Comparison of ENCODE assay signal across 8 cellular contexts in the genomic region with DNA sequence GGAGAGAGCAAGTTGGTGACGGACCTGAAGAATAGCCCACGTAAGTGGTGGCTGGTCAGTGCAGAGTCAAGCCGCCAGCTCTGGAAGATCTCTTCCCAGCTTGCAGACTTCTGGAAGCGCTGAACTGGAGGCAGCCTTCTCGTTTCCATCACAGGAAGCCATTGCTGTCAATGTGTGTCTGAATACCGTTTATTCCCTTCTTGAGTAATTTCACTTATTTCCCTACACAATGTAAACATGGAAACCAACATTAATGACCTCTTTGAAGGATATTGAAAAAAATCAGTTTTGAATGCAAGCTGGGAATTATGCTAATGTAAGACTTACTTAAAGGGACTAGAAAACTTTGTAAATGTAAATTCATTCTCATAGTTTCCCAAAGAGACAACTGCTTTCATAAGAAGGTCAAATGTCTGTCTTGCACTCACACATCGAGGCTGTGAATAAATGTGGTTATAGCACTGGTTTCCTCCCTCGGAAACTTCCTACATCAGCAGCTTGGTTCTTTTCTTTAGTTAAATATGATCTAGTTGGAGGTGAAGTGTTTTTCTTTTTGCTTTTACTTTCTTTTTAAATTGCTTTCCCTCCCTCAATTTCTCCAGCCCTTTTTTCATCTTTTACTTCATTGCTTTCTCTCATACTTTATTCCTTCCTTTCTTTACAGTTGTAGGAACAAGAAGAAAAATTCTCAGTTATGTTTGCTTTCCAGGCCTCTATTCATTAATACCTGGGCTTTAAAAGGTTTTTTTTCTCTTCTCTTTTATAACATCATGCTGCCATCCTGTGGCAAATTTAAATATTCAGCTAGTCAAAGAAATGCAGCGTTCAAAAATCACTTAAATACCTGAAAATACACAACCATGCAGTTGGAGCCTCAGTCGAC.
DNase-seq lines count a peak whose midpoint lies in the region; ATAC-seq, FAIRE-seq and TF ChIP-seq lines count a peak whose summit lies in the region.

No MANE protein-coding gene starts in this region.

- H3K36me3 ChIP-seq in A673 (ENCODE audit: insufficient read depth, low read length, poor library complexity, severe bottlenecking): no peaks in the 10 kb centered on the region
- no peaks in the 10 kb centered on the region for H3K36me3 ChIP-seq in body of pancreas (replicated peaks in 1 of 2; ENCODE audit: insufficient read depth in 1 of 2, low read depth in 2 of 2)
- no peaks in the 10 kb centered on the region for H3K36me3 ChIP-seq in neutrophil

- ATAC-seq in body of pancreas: no peak
- ATAC-seq in HG02981 (IDR thresholded peaks at IDR 0.05; ENCODE audit: unreplicated experiment): no peak

- 52 to 55% methylated on average over 10 of the region's 10 CpGs for WGBS in body of pancreas, 2 donors

- CTCF ChIA-PET in A673 (lab: Charles Lee): interaction anchor here (1.0 to 1.1 kb wide), 2 partner anchors 17 to 881 kb away, joined by 3 read pairs; no protein-coding TSS in a partner anchor

- TF ChIP-seq POLR2A in body of pancreas (IDR thresholded peaks at IDR 0.05): no peak

- DNase-seq in A673 (ENCODE audit: low spot score) (peak; percentile 12), GM12864 (ENCODE audit: low read depth) (no peak), M059J (ENCODE audit: low read depth) (peak; percentile 37), body of pancreas (no peak), urothelium cell line (ENCODE audit: low spot score) (no peak)
- DNase-seq in activated CD8-positive, alpha-beta memory T cell treated with anti-CD3 and anti-CD28 coated beads, Interleukin-2, amount 50 U/mL, for 4 hours: no peak

- no peaks in the 10 kb centered on the region for H3K9me3 ChIP-seq in A673 (ENCODE audit: low read depth, low read length, poor library complexity, severe bottlenecking)
- H3K9me3 ChIP-seq in body of pancreas: no peaks in the 10 kb centered on the region
- no peaks in the 10 kb centered on the region for H3K9me3 ChIP-seq in neutrophil

- POLR2A ChIA-PET in A673 (lab: Charles Lee; ENCODE audit: low non-redundant PET): no interaction called here

- intact Hi-C loops in A673 (cut with micrococcal nuclease; ENCODE audit: unreplicated experiment) (loop anchor here (10.0 kb wide), 1 partner anchor 270 kb away; no protein-coding TSS in a partner anchor), body of pancreas (cut with DNase I) (no loop called here)

- BruUV-seq in A673 (replicated peaks; lab: Mats Ljungman, UMichigan): no TSS peak

- H3K4me1 ChIP-seq in A673 (ENCODE audit: insufficient read depth, low read length, poor library complexity, severe bottlenecking): no peaks in the 10 kb centered on the region
- no peaks in the 10 kb centered on the region for H3K4me1 ChIP-seq in body of pancreas
- peaks cover 33 to 40% of the 10 kb centered on the region in 2 experiments for H3K4me1 ChIP-seq in neutrophil (ENCODE audit: control insufficient read depth in 1 of 2, insufficient read depth in 1 of 2, low read depth in 1 of 2, low read length in 1 of 2)

- H3K27me3 ChIP-seq in A673 (replicated peaks; ENCODE audit: insufficient read depth, low read depth, low read length, poor library complexity): peaks cover 7% of the 10 kb centered on the region
- no peaks in the 10 kb centered on the region for H3K27me3 ChIP-seq in body of pancreas
- no peaks in the 10 kb centered on the region for H3K27me3 ChIP-seq in neutrophil

- H3K4me3 ChIP-seq in A673 (ENCODE audit: low read depth, low read length, poor library complexity, severe bottlenecking) (no peak overlapping the region), GM12864 (ENCODE audit: low read depth, low read length) (no peak overlapping the region; the same call in 1 of the 2 replicates), body of pancreas (no peak overlapping the region), neutrophil (ENCODE audit: low read depth in 1 of 2, low read length in 1 of 2) (peak overlapping the region in 1 of 2 experiments; percentile 36)

- no peak for FAIRE-seq in urothelium cell line (lab: Jason Lieb, UNC)

- no peak overlapping the region for H3K27ac ChIP-seq in A673 (ENCODE audit: low read depth, low read length, poor library complexity, severe bottlenecking)
- H3K27ac ChIP-seq in body of pancreas: no peak overlapping the region
- peak overlapping the region; percentile 82 for H3K27ac ChIP-seq in neutrophil

- TF ChIP-seq CTCF in A673 (conservative IDR thresholded peaks at IDR 0.05; ENCODE audit: low read depth, low read length): no peak
- TF ChIP-seq CTCF in GM12864 (IDR thresholded peaks at IDR 0.05; ENCODE audit: low read depth, low read length, missing control alignments): peak; percentile 15
- TF ChIP-seq CTCF in body of pancreas (IDR thresholded peaks at IDR 0.05): peak in 5 of 7 experiments; percentile 17 to 42 (median 36)
- TF ChIP-seq CTCF in neutrophil (IDR thresholded peaks at IDR 0.05): peak; percentile 18

Comparison
In these comparisons a context has a peak if more than half of its experiments do, and no peak if none do; other contexts are left out.
1. DNase-seq: peak in A673 (single experiment) and M059J (single experiment); none in GM12864 (single experiment), body of pancreas (0 of 4), activated CD8-positive, alpha-beta memory T cell treated with anti-CD3 and anti-CD28 coated beads, Interleukin-2, amount 50 U/mL, for 4 hours (single experiment) and urothelium cell line (single experiment).